Comparison of ENCODE assay signal across 1 cellular context in genomic region chr1:64865105-64865757, GRCh38.
TF ChIP-seq lines count a peak whose summit lies in the region.

No MANE protein-coding gene starts in this region.

TF ChIP-seq in K562, 482 proteins besides CTCF, POLR2A, EP300 and RAD21 (continued from another document and continues in another):
- TF ChIP-seq ELK3 (CRISPR knock-in tag; IDR thresholded peaks at IDR 0.05) (no peak), ZNF23 (CRISPR knock-in tag; IDR thresholded peaks at IDR 0.05) (no peak), HDAC1 (IDR thresholded peaks at IDR 0.05) (peak in 1 of 2 experiments; percentile 54; a peak in 1 of 4 replicates), TOE1 (IDR thresholded peaks at IDR 0.05; ENCODE audit: borderline replicate concordance) (no peak), TOE1 (CRISPR knock-in tag; IDR thresholded peaks at IDR 0.05; ENCODE audit: borderline replicate concordance, low read depth) (no peak), PYGO2 (tag; IDR thresholded peaks at IDR 0.05) (no peak), TEAD4 (IDR thresholded peaks at IDR 0.05; ENCODE audit: low read length) (no peak), TEAD4 (CRISPR knock-in tag; IDR thresholded peaks at IDR 0.05; ENCODE audit: borderline replicate concordance) (no peak), RCOR1 (IDR thresholded peaks at IDR 0.05; ENCODE audit: borderline replicate concordance in 1 of 2, low read depth in 2 of 2, low read length in 2 of 2) (peak; percentile 40 to 87; a peak in 2 of 4 replicates), TCF15 (CRISPR knock-in tag; IDR thresholded peaks at IDR 0.05) (no peak), CBFA2T3 (IDR thresholded peaks at IDR 0.05) (peak; percentile 71), ATF3 (IDR thresholded peaks at IDR 0.05) (peak; percentile 64), ATF3 (CRISPR knock-in tag; conservative IDR thresholded peaks at IDR 0.05) (no peak), RBM25 (IDR thresholded peaks at IDR 0.05; ENCODE audit: low read depth, low read length, severe bottlenecking) (no peak), CEBPG (CRISPR knock-in tag; IDR thresholded peaks at IDR 0.05) (no peak), CEBPG (tag; conservative IDR thresholded peaks at IDR 0.05 in 1 of 2, IDR thresholded peaks at IDR 0.05 in 1 of 2) (peak in 1 of 2 experiments; percentile 60; a peak in 1 of 4 replicates), CREBBP (IDR thresholded peaks at IDR 0.05; ENCODE audit: low read depth, low read length) (no peak), ZNF263 (CRISPR knock-in tag; IDR thresholded peaks at IDR 0.05; ENCODE audit: borderline replicate concordance) (no peak), CBFA2T2 (conservative IDR thresholded peaks at IDR 0.05) (peak; percentile 29; the same call in 1 of the 2 replicates), ZNF449 (CRISPR knock-in tag; IDR thresholded peaks at IDR 0.05) (no peak), MGA (IDR thresholded peaks at IDR 0.05) (0 out of 2 replicates have a peak, but pooled peaks have one; percentile 12), BHLHE40 (IDR thresholded peaks at IDR 0.05; ENCODE audit: low read length) (0 out of 2 replicates have a peak, but pooled peaks have one; percentile 10), NCOR1 (IDR thresholded peaks at IDR 0.05) (peak; percentile 31), SETDB1 (IDR thresholded peaks at IDR 0.05; ENCODE audit: low read length) (no peak), KLF6 (CRISPR knock-in tag; IDR thresholded peaks at IDR 0.05; ENCODE audit: borderline replicate concordance) (no peak), ZNF165 (CRISPR knock-in tag; IDR thresholded peaks at IDR 0.05; ENCODE audit: borderline replicate concordance) (no peak), PHB2 (IDR thresholded peaks at IDR 0.05; ENCODE audit: low read depth) (no peak), STAT5A (IDR thresholded peaks at IDR 0.05; ENCODE audit: borderline replicate concordance, low read length) (no peak), NR1H2 (CRISPR knock-in tag; IDR thresholded peaks at IDR 0.05) (no peak), FOXJ2 (tag; IDR thresholded peaks at IDR 0.05) (no peak), HDAC2 (IDR thresholded peaks at IDR 0.05) (peak; percentile 63; the same call in 1 of the 2 replicates), KDM1A (IDR thresholded peaks at IDR 0.05) (peak; percentile 78 to 83), DDX20 (tag; IDR thresholded peaks at IDR 0.05; ENCODE audit: low read depth) (peak; percentile 18; the same call in 1 of the 2 replicates), ZNF512 (tag; IDR thresholded peaks at IDR 0.05) (no peak)
- TF ChIP-seq, protein P1, sequence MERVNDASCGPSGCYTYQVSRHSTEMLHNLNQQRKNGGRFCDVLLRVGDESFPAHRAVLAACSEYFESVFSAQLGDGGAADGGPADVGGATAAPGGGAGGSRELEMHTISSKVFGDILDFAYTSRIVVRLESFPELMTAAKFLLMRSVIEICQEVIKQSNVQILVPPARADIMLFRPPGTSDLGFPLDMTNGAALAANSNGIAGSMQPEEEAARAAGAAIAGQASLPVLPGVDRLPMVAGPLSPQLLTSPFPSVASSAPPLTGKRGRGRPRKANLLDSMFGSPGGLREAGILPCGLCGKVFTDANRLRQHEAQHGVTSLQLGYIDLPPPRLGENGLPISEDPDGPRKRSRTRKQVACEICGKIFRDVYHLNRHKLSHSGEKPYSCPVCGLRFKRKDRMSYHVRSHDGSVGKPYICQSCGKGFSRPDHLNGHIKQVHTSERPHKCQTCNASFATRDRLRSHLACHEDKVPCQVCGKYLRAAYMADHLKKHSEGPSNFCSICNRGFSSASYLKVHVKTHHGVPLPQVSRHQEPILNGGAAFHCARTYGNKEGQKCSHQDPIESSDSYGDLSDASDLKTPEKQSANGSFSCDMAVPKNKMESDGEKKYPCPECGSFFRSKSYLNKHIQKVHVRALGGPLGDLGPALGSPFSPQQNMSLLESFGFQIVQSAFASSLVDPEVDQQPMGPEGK (CRISPR knock-in tag; IDR thresholded peaks at IDR 0.05; ENCODE audit: borderline replicate concordance): no peak
- TF ChIP-seq, protein P2, sequence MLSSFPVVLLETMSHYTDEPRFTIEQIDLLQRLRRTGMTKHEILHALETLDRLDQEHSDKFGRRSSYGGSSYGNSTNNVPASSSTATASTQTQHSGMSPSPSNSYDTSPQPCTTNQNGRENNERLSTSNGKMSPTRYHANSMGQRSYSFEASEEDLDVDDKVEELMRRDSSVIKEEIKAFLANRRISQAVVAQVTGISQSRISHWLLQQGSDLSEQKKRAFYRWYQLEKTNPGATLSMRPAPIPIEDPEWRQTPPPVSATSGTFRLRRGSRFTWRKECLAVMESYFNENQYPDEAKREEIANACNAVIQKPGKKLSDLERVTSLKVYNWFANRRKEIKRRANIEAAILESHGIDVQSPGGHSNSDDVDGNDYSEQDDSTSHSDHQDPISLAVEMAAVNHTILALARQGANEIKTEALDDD (IDR thresholded peaks at IDR 0.05): peak; percentile 62; the same call in 1 of the 2 replicates
- TF ChIP-seq, protein P3, sequence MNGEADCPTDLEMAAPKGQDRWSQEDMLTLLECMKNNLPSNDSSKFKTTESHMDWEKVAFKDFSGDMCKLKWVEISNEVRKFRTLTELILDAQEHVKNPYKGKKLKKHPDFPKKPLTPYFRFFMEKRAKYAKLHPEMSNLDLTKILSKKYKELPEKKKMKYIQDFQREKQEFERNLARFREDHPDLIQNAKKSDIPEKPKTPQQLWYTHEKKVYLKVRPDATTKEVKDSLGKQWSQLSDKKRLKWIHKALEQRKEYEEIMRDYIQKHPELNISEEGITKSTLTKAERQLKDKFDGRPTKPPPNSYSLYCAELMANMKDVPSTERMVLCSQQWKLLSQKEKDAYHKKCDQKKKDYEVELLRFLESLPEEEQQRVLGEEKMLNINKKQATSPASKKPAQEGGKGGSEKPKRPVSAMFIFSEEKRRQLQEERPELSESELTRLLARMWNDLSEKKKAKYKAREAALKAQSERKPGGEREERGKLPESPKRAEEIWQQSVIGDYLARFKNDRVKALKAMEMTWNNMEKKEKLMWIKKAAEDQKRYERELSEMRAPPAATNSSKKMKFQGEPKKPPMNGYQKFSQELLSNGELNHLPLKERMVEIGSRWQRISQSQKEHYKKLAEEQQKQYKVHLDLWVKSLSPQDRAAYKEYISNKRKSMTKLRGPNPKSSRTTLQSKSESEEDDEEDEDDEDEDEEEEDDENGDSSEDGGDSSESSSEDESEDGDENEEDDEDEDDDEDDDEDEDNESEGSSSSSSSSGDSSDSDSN (IDR thresholded peaks at IDR 0.05; ENCODE audit: borderline replicate concordance in 1 of 2, low read depth in 2 of 2, low read length in 2 of 2): no peak
